Comparison of ENCODE assay signal across 8 cellular contexts in the genomic region with DNA sequence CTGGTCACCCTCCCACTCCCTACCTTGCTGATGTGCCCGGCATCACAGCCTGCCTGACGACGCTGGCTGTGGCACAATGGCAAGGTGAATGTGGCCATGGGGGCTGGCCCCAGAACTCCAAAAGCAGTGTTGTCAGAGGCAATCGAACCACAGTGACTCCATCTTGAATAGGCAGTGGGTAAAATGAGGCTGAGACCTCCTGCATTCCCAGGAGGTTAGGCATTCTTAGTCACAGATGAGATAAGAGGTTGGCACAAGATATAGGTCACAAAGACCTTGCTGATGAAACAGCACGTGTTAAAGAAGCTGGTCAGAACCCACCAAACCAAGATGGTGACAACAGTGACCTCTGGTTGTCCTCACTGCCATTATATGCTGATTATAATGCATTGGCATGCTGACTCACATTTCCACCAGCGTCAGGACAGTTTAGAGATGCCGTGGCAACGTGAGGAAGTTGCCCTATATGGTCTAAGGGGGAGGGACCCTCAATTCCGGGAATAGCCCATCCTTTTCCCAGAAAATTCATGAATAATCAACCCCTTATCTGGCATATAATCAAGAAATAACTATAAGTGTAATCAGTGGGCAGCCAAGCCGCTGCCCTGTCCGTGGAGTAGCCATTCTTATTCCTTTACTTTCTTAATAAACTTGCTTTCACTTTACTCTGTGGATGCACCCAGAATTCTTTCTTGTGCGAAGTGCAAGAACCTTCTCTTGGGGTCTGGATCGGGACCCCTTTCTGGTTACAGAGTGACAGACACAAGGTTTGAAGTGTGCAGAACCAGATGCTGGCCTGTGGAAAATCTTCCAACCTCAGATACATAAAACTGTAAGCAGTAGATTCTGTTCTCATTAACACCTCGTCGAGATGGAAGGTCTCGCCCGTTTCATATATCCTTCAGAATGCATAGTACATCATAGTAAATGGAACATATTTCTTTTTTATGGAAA.
DNase-seq lines count a peak whose midpoint lies in the region; ATAC-seq lines count a peak whose summit lies in the region.

No MANE protein-coding gene starts in this region.

- DNase-seq in AG08395 (ENCODE audit: low spot score) (peak; percentile 91), kidney tubule cell (ENCODE audit: low spot score) (peak; percentile 97), COLO668 (lab: John Stamatoyannopoulos, UW; ENCODE audit: unreplicated experiment) (no peak), NCI-H82 (lab: John Stamatoyannopoulos, UW) (no peak)
- peak; percentile 9 for DNase-seq in activated T-helper 9 cell treated with anti-CD3 and anti-CD28 coated beads, Interleukin-2, amount 50 U/mL, for 16 hours (ENCODE audit: low read depth)

- ATAC-seq in HG03378 (IDR thresholded peaks at IDR 0.05; ENCODE audit: unreplicated experiment): peak; percentile 62
- no peak for ATAC-seq in GM21526 (IDR thresholded peaks at IDR 0.05; ENCODE audit: low FRiP score, unreplicated experiment)
- ATAC-seq in GM18861 (IDR thresholded peaks at IDR 0.05; ENCODE audit: unreplicated experiment): no peak

Comparison
In these comparisons a context has a peak if more than half of its experiments do, and no peak if none do; other contexts are left out.
1. DNase-seq: peak in AG08395 (single experiment), activated T-helper 9 cell treated with anti-CD3 and anti-CD28 coated beads, Interleukin-2, amount 50 U/mL, for 16 hours (single experiment) and kidney tubule cell (single experiment); none in COLO668 (single experiment) and NCI-H82 (single experiment).